In the genomic region with DNA sequence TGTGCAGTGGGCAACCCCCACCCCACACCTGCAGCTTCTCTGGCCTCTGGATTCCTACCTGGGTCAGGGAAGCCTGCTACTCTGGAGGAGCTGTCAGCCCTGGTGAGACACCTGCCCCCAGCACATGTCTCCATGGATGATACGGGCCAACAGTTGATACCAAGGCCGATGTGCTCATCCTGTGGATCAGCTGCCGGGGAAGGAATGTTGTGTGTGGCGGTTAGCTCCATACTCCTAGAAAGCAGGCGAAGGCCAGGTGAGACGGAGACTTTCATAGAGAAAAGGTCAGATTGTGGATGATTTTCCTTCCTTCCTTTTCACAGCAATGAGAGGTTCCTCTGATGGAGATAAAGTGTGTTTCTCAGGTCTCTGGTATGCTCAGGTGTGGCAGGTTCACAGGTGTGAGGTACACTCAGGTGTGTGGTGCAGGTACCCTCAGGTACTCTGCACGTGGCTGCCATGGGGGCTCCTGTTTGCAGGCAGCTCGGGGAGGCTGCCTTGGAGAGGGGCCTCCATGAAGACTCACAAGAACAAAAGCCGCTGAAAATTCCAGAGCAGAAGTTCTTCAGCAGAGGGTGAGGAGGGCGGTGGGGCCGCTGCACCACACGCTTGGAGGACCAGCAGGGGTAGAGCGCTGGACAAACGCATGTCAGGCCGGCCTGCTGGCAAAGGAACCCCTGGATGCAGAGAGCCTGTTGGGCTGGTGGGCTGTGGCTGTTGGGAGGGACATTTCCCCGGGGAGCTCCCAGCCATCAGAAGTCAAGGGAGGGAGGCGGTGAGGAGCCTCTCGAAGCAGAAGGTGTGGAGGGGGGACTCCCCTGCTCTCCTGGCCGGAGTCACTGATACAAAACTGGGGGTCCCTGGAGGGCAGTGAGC, we compare ENCODE assay signal across 1 cellular context.
TF ChIP-seq lines count a peak whose summit lies in the region.

No MANE protein-coding gene starts in this region.

TF ChIP-seq in HepG2, 621 proteins besides CTCF, POLR2A, EP300 and RAD21:
- TF ChIP-seq NCOR1 (IDR thresholded peaks at IDR 0.05; ENCODE audit: borderline replicate concordance, low read length) (no peak), PCBP1 (IDR thresholded peaks at IDR 0.05; ENCODE audit: borderline replicate concordance, low read depth, low read length) (no peak), ZNF3 (CRISPR knock-in tag; IDR thresholded peaks at IDR 0.05) (no peak), ZFP41 (CRISPR knock-in tag; IDR thresholded peaks at IDR 0.05; ENCODE audit: borderline replicate concordance) (no peak)
- TF ChIP-seq, protein P1, sequence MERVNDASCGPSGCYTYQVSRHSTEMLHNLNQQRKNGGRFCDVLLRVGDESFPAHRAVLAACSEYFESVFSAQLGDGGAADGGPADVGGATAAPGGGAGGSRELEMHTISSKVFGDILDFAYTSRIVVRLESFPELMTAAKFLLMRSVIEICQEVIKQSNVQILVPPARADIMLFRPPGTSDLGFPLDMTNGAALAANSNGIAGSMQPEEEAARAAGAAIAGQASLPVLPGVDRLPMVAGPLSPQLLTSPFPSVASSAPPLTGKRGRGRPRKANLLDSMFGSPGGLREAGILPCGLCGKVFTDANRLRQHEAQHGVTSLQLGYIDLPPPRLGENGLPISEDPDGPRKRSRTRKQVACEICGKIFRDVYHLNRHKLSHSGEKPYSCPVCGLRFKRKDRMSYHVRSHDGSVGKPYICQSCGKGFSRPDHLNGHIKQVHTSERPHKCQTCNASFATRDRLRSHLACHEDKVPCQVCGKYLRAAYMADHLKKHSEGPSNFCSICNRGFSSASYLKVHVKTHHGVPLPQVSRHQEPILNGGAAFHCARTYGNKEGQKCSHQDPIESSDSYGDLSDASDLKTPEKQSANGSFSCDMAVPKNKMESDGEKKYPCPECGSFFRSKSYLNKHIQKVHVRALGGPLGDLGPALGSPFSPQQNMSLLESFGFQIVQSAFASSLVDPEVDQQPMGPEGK (CRISPR knock-in tag; IDR thresholded peaks at IDR 0.05): 0 out of 2 replicates have a peak, but pooled peaks have one; percentile 4
- TF ChIP-seq, protein P2, sequence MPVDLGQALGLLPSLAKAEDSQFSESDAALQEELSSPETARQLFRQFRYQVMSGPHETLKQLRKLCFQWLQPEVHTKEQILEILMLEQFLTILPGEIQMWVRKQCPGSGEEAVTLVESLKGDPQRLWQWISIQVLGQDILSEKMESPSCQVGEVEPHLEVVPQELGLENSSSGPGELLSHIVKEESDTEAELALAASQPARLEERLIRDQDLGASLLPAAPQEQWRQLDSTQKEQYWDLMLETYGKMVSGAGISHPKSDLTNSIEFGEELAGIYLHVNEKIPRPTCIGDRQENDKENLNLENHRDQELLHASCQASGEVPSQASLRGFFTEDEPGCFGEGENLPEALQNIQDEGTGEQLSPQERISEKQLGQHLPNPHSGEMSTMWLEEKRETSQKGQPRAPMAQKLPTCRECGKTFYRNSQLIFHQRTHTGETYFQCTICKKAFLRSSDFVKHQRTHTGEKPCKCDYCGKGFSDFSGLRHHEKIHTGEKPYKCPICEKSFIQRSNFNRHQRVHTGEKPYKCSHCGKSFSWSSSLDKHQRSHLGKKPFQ (CRISPR knock-in tag; IDR thresholded peaks at IDR 0.05; ENCODE audit: insufficient replicate concordance): no peak
TF ChIP-seq in HepG2: peak in this region for 1.
